1 cellular context compared by ENCODE assay signal in genomic region chr10:17645591-17646345, GRCh38.
TF ChIP-seq lines count a peak whose summit lies in the region.

No MANE protein-coding gene starts in this region.

TF ChIP-seq in K562, 482 proteins besides CTCF, POLR2A, EP300 and RAD21 (continued from another document):
- TF ChIP-seq, protein P1, sequence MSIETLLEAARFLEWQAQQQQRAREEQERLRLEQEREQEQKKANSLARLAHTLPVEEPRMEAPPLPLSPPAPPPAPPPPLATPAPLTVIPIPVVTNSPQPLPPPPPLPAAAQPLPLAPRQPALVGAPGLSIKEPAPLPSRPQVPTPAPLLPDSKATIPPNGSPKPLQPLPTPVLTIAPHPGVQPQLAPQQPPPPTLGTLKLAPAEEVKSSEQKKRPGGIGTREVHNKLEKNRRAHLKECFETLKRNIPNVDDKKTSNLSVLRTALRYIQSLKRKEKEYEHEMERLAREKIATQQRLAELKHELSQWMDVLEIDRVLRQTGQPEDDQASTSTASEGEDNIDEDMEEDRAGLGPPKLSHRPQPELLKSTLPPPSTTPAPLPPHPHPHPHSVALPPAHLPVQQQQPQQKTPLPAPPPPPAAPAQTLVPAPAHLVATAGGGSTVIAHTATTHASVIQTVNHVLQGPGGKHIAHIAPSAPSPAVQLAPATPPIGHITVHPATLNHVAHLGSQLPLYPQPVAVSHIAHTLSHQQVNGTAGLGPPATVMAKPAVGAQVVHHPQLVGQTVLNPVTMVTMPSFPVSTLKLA (conservative IDR thresholded peaks at IDR 0.05), result 0 out of 4 replicates have a peak, but pooled peaks of 1 of the 2 experiments have one; percentile 19
- TF ChIP-seq MLX (CRISPR knock-in tag; conservative IDR thresholded peaks at IDR 0.05) (no peak), MEF2D (tag; conservative IDR thresholded peaks at IDR 0.05; ENCODE audit: low read depth) (no peak), MLLT1 (IDR thresholded peaks at IDR 0.05) (0 out of 4 replicates have a peak, but pooled peaks of 1 of the 2 experiments have one; percentile 27), ZSCAN32 (CRISPR knock-in tag; IDR thresholded peaks at IDR 0.05) (no peak), CREM (IDR thresholded peaks at IDR 0.05; ENCODE audit: low read depth) (peak; percentile 6; the same call in 1 of the 2 replicates), NFE2 (IDR thresholded peaks at IDR 0.05; ENCODE audit: low read depth) (peak; percentile 71), NR2C1 (IDR thresholded peaks at IDR 0.05) (0 out of 2 replicates have a peak, but pooled peaks have one; percentile 4), NR2C1 (tag; IDR thresholded peaks at IDR 0.05) (no peak), RNF2 (IDR thresholded peaks at IDR 0.05) (no peak)
